ENCODE assay signal across 1 cellular context in the genomic region with DNA sequence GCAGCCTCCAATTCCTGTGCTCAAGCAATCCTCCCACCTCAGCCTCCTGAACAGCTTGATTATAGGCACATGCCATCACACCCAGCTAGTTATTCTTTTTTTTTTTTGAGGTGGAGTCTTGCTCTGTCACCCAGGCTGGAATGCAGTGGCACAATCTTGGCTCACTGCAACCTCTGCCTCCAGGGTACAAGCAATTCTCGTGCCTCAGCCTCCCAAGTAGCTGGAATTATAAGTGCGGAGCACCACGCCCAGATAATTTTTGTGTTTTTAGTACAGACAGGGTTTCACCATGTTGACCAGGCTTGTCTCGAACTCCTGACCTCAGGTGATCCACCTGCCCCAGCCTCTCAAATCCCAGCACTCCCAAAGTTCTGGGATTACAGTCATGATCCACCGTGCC. TPM values are rescaled to one million over a fixed set of nuclear protein-coding genes. Genes with fewer than 3 reads are reported as not detected.
"Had no signal": no experiment of that assay in that cellular context is flagged by ENCODE, and none has a peak within 500 bp of the region (broad histone marks: within the 10 kb centered on the region; RNA-seq: fewer than 3 reads in every experiment).

No MANE protein-coding gene starts in this region.

RNA-seq across cellular contexts. Expression of a gene that starts 35.4 kb away (rescaled TPM):
- polyA plus RNA-seq: IgD-negative memory B cell had no signal
